ENCODE assay signal across 20 cellular contexts in genomic region chr11:107493117-107493516, GRCh38. TPM values are rescaled to one million over a fixed set of nuclear protein-coding genes. Genes with fewer than 3 reads are reported as not detected.
DNase-seq lines count a peak whose midpoint lies in the region; TF ChIP-seq lines count a peak whose summit lies in the region.
"Had no signal": no experiment of that assay in that cellular context is flagged by ENCODE, and none has a peak within 500 bp of the region (broad histone marks: within the 10 kb centered on the region; RNA-seq: fewer than 3 reads in every experiment).

No MANE protein-coding gene starts in this region.

- H3K9me3 ChIP-seq in GM23248 (ENCODE audit: low read depth): no peaks in the 10 kb centered on the region
- H3K9me3 ChIP-seq: esophagus muscularis mucosa, thyroid gland had no signal

- H3K9me2 ChIP-seq in GM23248 (ENCODE audit: insufficient read depth): no peaks in the 10 kb centered on the region

- no peaks in the 10 kb centered on the region for H3K4me1 Mint-ChIP-seq in mesothelial cell of epicardium

- H3K4me1 ChIP-seq in GM23248 (ENCODE audit: insufficient read depth): peaks cover 17% of the 10 kb centered on the region

- no peak overlapping the region for H3K4me3 Mint-ChIP-seq in mesothelial cell of epicardium
- H3K4me3 Mint-ChIP-seq: CD4-positive, alpha-beta T cell; nephron had no signal

- no peaks in the 10 kb centered on the region for H3K27me3 ChIP-seq in GM23248 (replicated peaks; ENCODE audit: insufficient read depth)
- H3K27me3 ChIP-seq: esophagus muscularis mucosa, thyroid gland had no signal

- WGBS in GM23248 (ENCODE audit: low coverage in 1 of 2, low lambda C conversion rate in 2 of 2, missing lambda C conversion rate in 2 of 2), 2 experiments: 94 to 100% methylated on average over 1 of the region's 1 CpG

- H3K36me3 ChIP-seq in GM23248 (ENCODE audit: low read depth): no peaks in the 10 kb centered on the region
- H3K36me3 ChIP-seq: esophagus muscularis mucosa, thyroid gland had no signal

- peaks cover 19% of the 10 kb centered on the region for H3K27me3 Mint-ChIP-seq in mesothelial cell of epicardium (ENCODE audit: low read depth)

- in situ Hi-C loops in GM23248 (cut with MboI): no loop called here

- H3K36me3 Mint-ChIP-seq in mesothelial cell of epicardium: no peaks in the 10 kb centered on the region

- no peak for TF ChIP-seq CTCF in epithelial cell of proximal tubule (conservative IDR thresholded peaks at IDR 0.05; ENCODE audit: low read depth, low read length)
- no peak for TF ChIP-seq CTCF in mesothelial cell of epicardium (IDR thresholded peaks at IDR 0.05; ENCODE audit: unreplicated experiment)

- H2AFZ ChIP-seq in GM23248: no peak overlapping the region

- H3K9me3 Mint-ChIP-seq in mesothelial cell of epicardium: no peaks in the 10 kb centered on the region
- H3K9me3 Mint-ChIP-seq: CD4-positive, alpha-beta T cell; nephron had no signal

- H3K27ac Mint-ChIP-seq in mesothelial cell of epicardium: no peak overlapping the region
- H3K27ac Mint-ChIP-seq: CD4-positive, alpha-beta T cell had no signal

- no peak overlapping the region for H3K27ac ChIP-seq in GM23248
- H3K27ac ChIP-seq: esophagus muscularis mucosa had no signal

- H3K9ac ChIP-seq in GM23248: no peak overlapping the region

- peaks cover 10% of the 10 kb centered on the region for H3F3A ChIP-seq in GM23248 (ENCODE audit: insufficient read depth)

- H3K4me2 ChIP-seq in GM23248 (ENCODE audit: unreplicated experiment): no peak overlapping the region

- H3K79me2 ChIP-seq in GM23248 (ENCODE audit: insufficient read depth): no peaks in the 10 kb centered on the region

- DNase-seq in GM23248 (peak; percentile 74), RPMI7951 (ENCODE audit: low read depth) (peak; percentile 54), epithelial cell of proximal tubule (ENCODE audit: low read depth) (peak; percentile 55), skeletal muscle cell (ENCODE audit: low read depth) (peak; percentile 13), mesothelial cell of epicardium (ENCODE audit: low spot score in 2 of 2, unreplicated experiment in 2 of 2) (no peak), activated T-cell treated with anti-CD3 and anti-CD28 coated beads for 4 hours (no peak), COR-L47 (lab: John Stamatoyannopoulos, UW) (no peak)
- no peak for DNase-seq in activated effector memory CD4-positive, alpha-beta T cell treated with Interleukin-2 at 50 U/mL for 16 hours
- DNase-seq: activated CD4-positive, alpha-beta T cell treated with anti-CD3 and anti-CD28 coated beads for 4 hours; activated T-cell treated with anti-CD3 and anti-CD28 coated beads, Interleukin-2, amount 50 U/mL, for 1 hour; CD4-positive, alpha-beta T cell; GF-D8; KG1; NCI-H146; NCI-H446; stimulated activated CD8-positive, alpha-beta memory T cell treated with anti-CD3 and anti-CD28 coated beads, Interleukin-4, amount 100 ng/mL, for 48 hours; thyroid gland had no signal

- no peaks in the 10 kb centered on the region for H4K20me1 ChIP-seq in GM23248 (ENCODE audit: insufficient read depth)

- H3K4me3 ChIP-seq in GM23248 (no peak overlapping the region), epithelial cell of proximal tubule (ENCODE audit: low read depth, low read length) (no peak overlapping the region), skeletal muscle cell (ENCODE audit: low read depth, low read length) (no peak overlapping the region)
- H3K4me3 ChIP-seq: esophagus muscularis mucosa, lung, thyroid gland had no signal

RNA-seq across cellular contexts. Expression of gene CWF19L2, which starts 35.5 kb away (rescaled TPM):
- total RNA-seq in GM23248 (2014; rRNA removed; shearing (Covaris generic)): 6.9 and 25.8 TPM in 2 replicates
- polyA plus RNA-seq in GM23248 (2016; fragmentation: Nextera tagmentation; extraction: Ambion mirVana): 3.4 and 3.5 TPM in 2 replicates
- 10.3 and 14.2 TPM in 2 replicates for total RNA-seq in RPMI7951 (2014; rRNA removed; shearing (Covaris generic))
- total RNA-seq in epithelial cell of proximal tubule (5.9 and 7.5 TPM in 2 replicates), mesothelial cell of epicardium (15.9 to 18.0 TPM (median 17.1 TPM) in 3 replicates)

Comparison
In these comparisons a context has a peak if more than half of its experiments do, and no peak if none do; other contexts are left out.
1. DNase-seq: peak in GM23248 (single experiment), RPMI7951 (single experiment), epithelial cell of proximal tubule (single experiment) and skeletal muscle cell (single experiment); none in mesothelial cell of epicardium (0 of 2), activated T-cell treated with anti-CD3 and anti-CD28 coated beads for 4 hours (single experiment), COR-L47 (single experiment) and activated effector memory CD4-positive, alpha-beta T cell treated with Interleukin-2 at 50 U/mL for 16 hours (single experiment).